Comparison of ENCODE assay signal across 2 cellular contexts in the genomic region with DNA sequence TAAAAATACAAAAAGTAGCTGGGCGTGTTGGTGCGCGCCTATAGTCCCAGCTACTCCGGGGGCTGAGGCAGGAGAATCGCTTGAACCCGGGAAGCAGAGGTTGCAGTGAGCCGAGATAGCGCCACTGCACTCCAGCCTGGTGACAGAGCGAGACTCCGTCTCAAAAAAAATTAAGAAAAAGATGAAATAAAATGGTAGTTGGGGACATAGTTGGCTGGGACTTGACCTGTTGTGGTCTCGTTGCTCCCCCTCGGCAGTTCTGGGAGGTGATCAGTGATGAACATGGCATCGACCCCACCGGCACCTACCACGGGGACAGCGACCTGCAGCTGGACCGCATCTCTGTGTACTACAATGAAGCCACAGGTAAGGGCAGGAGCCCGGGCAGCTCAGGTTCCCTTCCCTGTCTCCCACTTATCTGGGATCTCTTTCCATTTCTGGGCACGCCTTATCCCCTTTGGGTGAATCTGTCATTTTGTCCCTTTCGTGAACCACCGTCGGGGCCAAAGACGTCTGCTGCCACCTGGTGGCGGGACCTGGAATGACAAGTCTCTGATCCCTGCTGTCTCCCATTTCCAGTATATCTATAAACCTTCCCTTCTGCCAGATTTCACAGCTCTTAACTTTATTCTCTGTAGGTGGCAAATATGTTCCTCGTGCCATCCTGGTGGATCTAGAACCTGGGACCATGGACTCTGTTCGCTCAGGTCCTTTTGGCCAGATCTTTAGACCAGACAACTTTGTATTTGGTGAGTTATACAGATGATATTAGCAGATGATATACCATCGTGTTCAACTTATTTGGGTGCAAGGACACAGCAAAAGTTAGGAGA.
TF ChIP-seq lines count a peak whose summit lies in the region.

No MANE protein-coding gene starts in this region.

TF ChIP-seq in GM12891, 5 proteins besides CTCF, POLR2A, EP300 and RAD21:
- peak; percentile 55; the same call in 1 of the 2 replicates for TF ChIP-seq POLR2AphosphoS5 (IDR thresholded peaks at IDR 0.05; ENCODE audit: low read depth, low read length)
- peak; percentile 41; the same call in 1 of the 2 replicates for TF ChIP-seq POU2F2 (IDR thresholded peaks at IDR 0.05; ENCODE audit: low read depth, low read length)
- no peak for TF ChIP-seq SPI1 (IDR thresholded peaks at IDR 0.05; ENCODE audit: low read depth, low read length)
- TF ChIP-seq TAF1 (IDR thresholded peaks at IDR 0.05; ENCODE audit: low read depth, low read length): no peak
- no peak for TF ChIP-seq PAX5 (IDR thresholded peaks at IDR 0.05; ENCODE audit: insufficient read depth, low read length, severe bottlenecking)
TF ChIP-seq in GM12891: peak in this region for 2.

TF ChIP-seq in GM12878, 131 proteins besides CTCF, POLR2A, EP300 and RAD21:
- TF ChIP-seq IKZF2 (IDR thresholded peaks at IDR 0.05): peak; percentile 40 to 50; a peak in 3 of 4 replicates
- 0 out of 4 replicates have a peak, but pooled peaks of 1 of the 2 experiments have one; percentile 7 for TF ChIP-seq BHLHE40 (IDR thresholded peaks at IDR 0.05; ENCODE audit: borderline replicate concordance in 1 of 2, low read depth in 2 of 2, low read length in 1 of 2)
- TF ChIP-seq ZNF24 (IDR thresholded peaks at IDR 0.05): no peak
- peak; percentile 47 for TF ChIP-seq SKIL (IDR thresholded peaks at IDR 0.05; ENCODE audit: low read depth, poor library complexity, severe bottlenecking)
- TF ChIP-seq LARP7 (IDR thresholded peaks at IDR 0.05): 0 out of 2 replicates have a peak, but pooled peaks have one; percentile 30
- TF ChIP-seq RBBP5 (conservative IDR thresholded peaks at IDR 0.05): no peak
- no peak for TF ChIP-seq CHD2 (IDR thresholded peaks at IDR 0.05; ENCODE audit: borderline replicate concordance, low read depth, low read length)
- TF ChIP-seq RB1 (IDR thresholded peaks at IDR 0.05; ENCODE audit: borderline replicate concordance): peak; percentile 86
- peak; percentile 50; the same call in 1 of the 2 replicates for TF ChIP-seq POLR2AphosphoS5 (IDR thresholded peaks at IDR 0.05; ENCODE audit: low read length)
- TF ChIP-seq REST (IDR thresholded peaks at IDR 0.05; ENCODE audit: low read depth, low read length): 0 out of 2 replicates have a peak, but pooled peaks have one; percentile 27
- peak; percentile 76 for TF ChIP-seq YY1 (IDR thresholded peaks at IDR 0.05; ENCODE audit: low read depth, low read length)
- no peak for TF ChIP-seq PML (IDR thresholded peaks at IDR 0.05; ENCODE audit: low read length)
- peak; percentile 81; the same call in 1 of the 2 replicates for TF ChIP-seq HDGF (IDR thresholded peaks at IDR 0.05)
- peak; percentile 32; the same call in 1 of the 2 replicates for TF ChIP-seq ZNF207 (IDR thresholded peaks at IDR 0.05; ENCODE audit: borderline replicate concordance)
- TF ChIP-seq, protein P1, sequence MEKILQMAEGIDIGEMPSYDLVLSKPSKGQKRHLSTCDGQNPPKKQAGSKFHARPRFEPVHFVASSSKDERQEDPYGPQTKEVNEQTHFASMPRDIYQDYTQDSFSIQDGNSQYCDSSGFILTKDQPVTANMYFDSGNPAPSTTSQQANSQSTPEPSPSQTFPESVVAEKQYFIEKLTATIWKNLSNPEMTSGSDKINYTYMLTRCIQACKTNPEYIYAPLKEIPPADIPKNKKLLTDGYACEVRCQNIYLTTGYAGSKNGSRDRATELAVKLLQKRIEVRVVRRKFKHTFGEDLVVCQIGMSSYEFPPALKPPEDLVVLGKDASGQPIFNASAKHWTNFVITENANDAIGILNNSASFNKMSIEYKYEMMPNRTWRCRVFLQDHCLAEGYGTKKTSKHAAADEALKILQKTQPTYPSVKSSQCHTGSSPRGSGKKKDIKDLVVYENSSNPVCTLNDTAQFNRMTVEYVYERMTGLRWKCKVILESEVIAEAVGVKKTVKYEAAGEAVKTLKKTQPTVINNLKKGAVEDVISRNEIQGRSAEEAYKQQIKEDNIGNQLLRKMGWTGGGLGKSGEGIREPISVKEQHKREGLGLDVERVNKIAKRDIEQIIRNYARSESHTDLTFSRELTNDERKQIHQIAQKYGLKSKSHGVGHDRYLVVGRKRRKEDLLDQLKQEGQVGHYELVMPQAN (conservative IDR thresholded peaks at IDR 0.05): peak; percentile 40
- TF ChIP-seq MXI1 (IDR thresholded peaks at IDR 0.05; ENCODE audit: low read depth, low read length): 0 out of 2 replicates have a peak, but pooled peaks have one; percentile 34
- peak; percentile 48; the same call in 1 of the 2 replicates for TF ChIP-seq MLLT1 (IDR thresholded peaks at IDR 0.05)
- TF ChIP-seq CREM (IDR thresholded peaks at IDR 0.05; ENCODE audit: low read depth): 0 out of 2 replicates have a peak, but pooled peaks have one; percentile 20
- TF ChIP-seq SMC3 (IDR thresholded peaks at IDR 0.05; ENCODE audit: borderline replicate concordance, low read length): peak; percentile 92
- TF ChIP-seq IRF4 (IDR thresholded peaks at IDR 0.05; ENCODE audit: low read depth, low read length): 0 out of 2 replicates have a peak, but pooled peaks have one; percentile 6
- no peak for TF ChIP-seq HCFC1 (IDR thresholded peaks at IDR 0.05; ENCODE audit: low read length)
- TF ChIP-seq, protein P2, sequence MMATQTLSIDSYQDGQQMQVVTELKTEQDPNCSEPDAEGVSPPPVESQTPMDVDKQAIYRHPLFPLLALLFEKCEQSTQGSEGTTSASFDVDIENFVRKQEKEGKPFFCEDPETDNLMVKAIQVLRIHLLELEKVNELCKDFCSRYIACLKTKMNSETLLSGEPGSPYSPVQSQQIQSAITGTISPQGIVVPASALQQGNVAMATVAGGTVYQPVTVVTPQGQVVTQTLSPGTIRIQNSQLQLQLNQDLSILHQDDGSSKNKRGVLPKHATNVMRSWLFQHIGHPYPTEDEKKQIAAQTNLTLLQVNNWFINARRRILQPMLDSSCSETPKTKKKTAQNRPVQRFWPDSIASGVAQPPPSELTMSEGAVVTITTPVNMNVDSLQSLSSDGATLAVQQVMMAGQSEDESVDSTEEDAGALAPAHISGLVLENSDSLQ (IDR thresholded peaks at IDR 0.05): peak; percentile 14; the same call in 1 of the 2 replicates
- no peak for TF ChIP-seq ZSCAN29 (IDR thresholded peaks at IDR 0.05)
- no peak for TF ChIP-seq BCL11A (IDR thresholded peaks at IDR 0.05; ENCODE audit: low read depth, low read length)
- TF ChIP-seq, protein P3, sequence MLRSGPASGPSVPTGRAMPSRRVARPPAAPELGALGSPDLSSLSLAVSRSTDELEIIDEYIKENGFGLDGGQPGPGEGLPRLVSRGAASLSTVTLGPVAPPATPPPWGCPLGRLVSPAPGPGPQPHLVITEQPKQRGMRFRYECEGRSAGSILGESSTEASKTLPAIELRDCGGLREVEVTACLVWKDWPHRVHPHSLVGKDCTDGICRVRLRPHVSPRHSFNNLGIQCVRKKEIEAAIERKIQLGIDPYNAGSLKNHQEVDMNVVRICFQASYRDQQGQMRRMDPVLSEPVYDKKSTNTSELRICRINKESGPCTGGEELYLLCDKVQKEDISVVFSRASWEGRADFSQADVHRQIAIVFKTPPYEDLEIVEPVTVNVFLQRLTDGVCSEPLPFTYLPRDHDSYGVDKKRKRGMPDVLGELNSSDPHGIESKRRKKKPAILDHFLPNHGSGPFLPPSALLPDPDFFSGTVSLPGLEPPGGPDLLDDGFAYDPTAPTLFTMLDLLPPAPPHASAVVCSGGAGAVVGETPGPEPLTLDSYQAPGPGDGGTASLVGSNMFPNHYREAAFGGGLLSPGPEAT (IDR thresholded peaks at IDR 0.05; ENCODE audit: low read depth): peak; percentile 31; the same call in 1 of the 2 replicates
- TF ChIP-seq TCF3 (IDR thresholded peaks at IDR 0.05; ENCODE audit: borderline replicate concordance, insufficient read depth, low read depth, low read length): 0 out of 2 replicates have a peak, but pooled peaks have one; percentile 17
- TF ChIP-seq IKZF1 (conservative IDR thresholded peaks at IDR 0.05): peak; percentile 64
- no peak for TF ChIP-seq SIN3A (IDR thresholded peaks at IDR 0.05; ENCODE audit: low read depth, low read length)
- TF ChIP-seq NR2F1 (conservative IDR thresholded peaks at IDR 0.05): 0 out of 2 replicates have a peak, but pooled peaks have one; percentile 36
- no peak for TF ChIP-seq KLF5 (IDR thresholded peaks at IDR 0.05; ENCODE audit: partially characterized antibody)
- no peak for TF ChIP-seq CBX5 (IDR thresholded peaks at IDR 0.05; ENCODE audit: low read depth)
- peak; percentile 44; the same call in 1 of the 2 replicates for TF ChIP-seq GATAD2B (conservative IDR thresholded peaks at IDR 0.05; ENCODE audit: low read depth)
- TF ChIP-seq NBN (IDR thresholded peaks at IDR 0.05): 0 out of 2 replicates have a peak, but pooled peaks have one; percentile 21
- no peak for TF ChIP-seq RELA (IDR thresholded peaks at IDR 0.05; ENCODE audit: borderline replicate concordance, partially characterized antibody)
- TF ChIP-seq NR2C1 (IDR thresholded peaks at IDR 0.05): no peak
- peak; percentile 17; the same call in 1 of the 2 replicates for TF ChIP-seq STAT1 (conservative IDR thresholded peaks at IDR 0.05)
